9 cellular contexts compared by ENCODE assay signal in the genomic region with DNA sequence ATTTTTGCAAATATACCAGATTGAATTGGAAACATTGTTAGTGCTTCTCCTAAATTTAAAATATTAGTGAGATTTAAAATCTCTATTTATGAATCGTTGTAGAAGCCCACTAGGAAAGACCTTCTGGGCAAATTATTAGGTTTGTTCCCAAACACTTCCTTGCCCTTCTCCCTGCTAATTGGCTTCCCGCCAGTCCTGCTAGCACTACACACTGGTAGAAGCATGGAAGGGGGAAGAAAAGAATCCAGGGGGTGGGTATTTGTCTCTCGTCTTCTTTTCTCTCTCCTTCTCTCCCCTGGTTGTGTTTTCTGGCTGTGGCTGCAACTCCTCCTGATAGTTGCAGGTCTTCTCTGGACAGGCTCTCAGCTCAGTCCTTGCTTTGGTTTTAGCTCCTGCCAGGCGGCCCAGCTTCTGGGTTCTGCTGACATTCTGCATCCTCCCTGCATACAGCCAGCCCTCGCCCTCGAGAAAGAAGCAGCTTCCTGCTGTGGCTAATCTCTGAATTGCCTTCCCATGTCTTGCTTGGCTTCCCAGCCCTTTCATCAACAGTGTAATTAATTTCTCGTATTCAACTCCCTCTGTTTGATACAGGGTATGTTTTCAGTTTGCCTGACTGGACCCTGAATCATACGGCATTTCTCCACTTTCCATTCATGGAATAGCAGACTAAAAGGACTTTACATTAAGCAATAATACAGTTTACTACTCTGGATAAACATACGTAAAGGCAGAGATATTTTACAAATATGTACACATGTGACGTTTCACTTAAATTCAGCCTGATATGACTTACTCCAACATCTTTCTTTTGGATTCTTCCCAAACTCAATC. TPM values are rescaled to one million over a fixed set of nuclear protein-coding genes. Genes with fewer than 3 reads are reported as not detected.
DNase-seq lines count a peak whose midpoint lies in the region; ATAC-seq and TF ChIP-seq lines count a peak whose summit lies in the region.
"Had no signal": no experiment of that assay in that cellular context is flagged by ENCODE, and none has a peak within 500 bp of the region (broad histone marks: within the 10 kb centered on the region; RNA-seq: fewer than 3 reads in every experiment).

No MANE protein-coding gene starts in this region.

- no peaks in the 10 kb centered on the region for H3F3A ChIP-seq in PC-3 (ENCODE audit: low read length, unreplicated experiment)

- no peaks in the 10 kb centered on the region for H3K9me2 ChIP-seq in PC-3 (replicated peaks; ENCODE audit: low read length)

- peak; percentile 97 for DNase-seq in HCEC 1CT
- peak; percentile 19 for DNase-seq in PC-3
- peak; percentile 17 for DNase-seq in fibroblast of mammary gland (ENCODE audit: low read depth)
- DNase-seq in sciatic nerve (ENCODE audit: low spot score) = peak; percentile 72
- DNase-seq in GOT3 (lab: John Stamatoyannopoulos, UW) = no peak
- no peak for DNase-seq in NCI-H774 (lab: John Stamatoyannopoulos, UW)

- H3K36me3 ChIP-seq in PC-3 (ENCODE audit: low read depth, low read length) = no peaks in the 10 kb centered on the region
- H3K36me3 ChIP-seq: gastroesophageal sphincter had no signal

- BruUV-seq in PC-3 (replicated peaks; lab: Mats Ljungman, UMichigan) = no TSS peak

- no peak overlapping the region for H2AFZ ChIP-seq in PC-3 (ENCODE audit: low read length)

- no peak overlapping the region for H3K4me2 ChIP-seq in PC-3 (ENCODE audit: low read length)

- no peaks in the 10 kb centered on the region for H4K20me1 ChIP-seq in PC-3 (ENCODE audit: low read length)

- no peak overlapping the region for H3K9ac ChIP-seq in PC-3 (ENCODE audit: low read length)

- no peak overlapping the region for H3K27ac ChIP-seq in PC-3 (ENCODE audit: low read length)
- H3K27ac ChIP-seq: gastroesophageal sphincter had no signal

- H3K79me2 ChIP-seq in PC-3 (ENCODE audit: low read length) = no peaks in the 10 kb centered on the region

- H3K9me3 ChIP-seq in PC-3 (ENCODE audit: low read length) = no peaks in the 10 kb centered on the region
- H3K9me3 ChIP-seq: gastroesophageal sphincter had no signal

- TF ChIP-seq CTCF in PC-3 (conservative IDR thresholded peaks at IDR 0.05; ENCODE audit: low read depth, low read length) (no peak), fibroblast of mammary gland (conservative IDR thresholded peaks at IDR 0.05; ENCODE audit: control insufficient read depth, insufficient read depth, low read depth, low read length) (no peak)

- intact Hi-C loops in PC-3 (cut with micrococcal nuclease) = loop anchor here (10.0 kb wide), 1 partner anchor 306 kb away; no protein-coding TSS in a partner anchor
- intact Hi-C loops in sciatic nerve (cut with DNase I) = no loop called here

- CTCF ChIA-PET in PC-3 (lab: Charles Lee) = no interaction called here

- ATAC-seq in PC-3 (no peak), sciatic nerve (peak; percentile 53), HG03460 (IDR thresholded peaks at IDR 0.05; ENCODE audit: unreplicated experiment) (no peak)
- ATAC-seq: gastroesophageal sphincter; natural killer cell treated with Interleukin-12 subunit alpha and Interleukin-12 subunit beta and Interleukin-15 and Interleukin-18, amount 100 ng/mL, for 72 hours had no signal

- no peaks in the 10 kb centered on the region for H3K27me3 ChIP-seq in PC-3 (ENCODE audit: low read length)
- H3K27me3 ChIP-seq: gastroesophageal sphincter had no signal

- H3K4me1 ChIP-seq in PC-3 (ENCODE audit: insufficient read depth, low read length) = peaks cover 22% of the 10 kb centered on the region

- POLR2A ChIA-PET in PC-3 (lab: Charles Lee; ENCODE audit: unreplicated experiment) = interaction anchor here (0.5 kb wide), 1 partner anchor 1141 kb away, joined by 3 read pairs; no protein-coding TSS in a partner anchor

- H3K4me3 ChIP-seq in PC-3 (ENCODE audit: low read length) (no peak overlapping the region), fibroblast of mammary gland (ENCODE audit: control insufficient read depth, low read depth, low read length) (no peak overlapping the region)
- H3K4me3 ChIP-seq: gastroesophageal sphincter had no signal

RNA-seq across cellular contexts. Expression of a gene that starts 6.9 kb away (rescaled TPM):
- total RNA-seq in PC-3 (2014; rRNA removed) (3.9 and 10.9 TPM in 2 replicates), sciatic nerve (100 TPM)

Comparison
In these comparisons a context has a peak if more than half of its experiments do, and no peak if none do; other contexts are left out.
1. DNase-seq: peak in HCEC 1CT (single experiment), PC-3 (single experiment), fibroblast of mammary gland (single experiment) and sciatic nerve (single experiment); none in GOT3 (single experiment) and NCI-H774 (single experiment).